Comparison of ENCODE assay signal across 8 cellular contexts in genomic region chr4:41256740-41257256, GRCh38. TPM values are rescaled to one million over a fixed set of nuclear protein-coding genes. Genes with fewer than 3 reads are reported as not detected.
DNase-seq lines count a peak whose midpoint lies in the region; ATAC-seq and TF ChIP-seq lines count a peak whose summit lies in the region.

UCHL1 (plus strand) TSS chr4:41256928; CDS start chr4:41256977, 49 bp downstream.

- peak within 1 kb of the TSS; percentile 25 to 60 for H3K4me3 ChIP-seq in gastroesophageal sphincter

- H3K36me3 ChIP-seq in gastroesophageal sphincter: no peaks in the 10 kb centered on the region

- no peak for TF ChIP-seq POLR2A in gastroesophageal sphincter (IDR thresholded peaks at IDR 0.05)

- 0% methylated on average over 5 of the region's 55 CpGs; no CpG with 5 or more reads in 1 of the 2 donors for WGBS in gastroesophageal sphincter (ENCODE audit: low coverage in 1 of 2), 2 donors

- POLR2A ChIA-PET in HEK293T (lab: Yijun Ruan, JAX): interaction anchor here (0.6 to 5.3 kb wide), 29 partner anchors 8 to 895 kb away, joined by 3 to 36 read pairs (median 5); partner anchors contain the start of gene APBB2

- CTCF ChIA-PET in HEK293T (lab: Yijun Ruan, JAX): interaction anchor here (0.9 kb wide), 1 partner anchor 24 kb away, joined by 3 read pairs; no protein-coding TSS in a partner anchor

- peaks cover 5% of the 10 kb centered on the region for H3K4me1 Mint-ChIP-seq in activated T-helper 1 cell treated with anti-CD3 and anti-CD28 coated beads, Interleukin-12 subunit alpha, Interleukin-12 subunit beta, Interleukin-2, Interleukin-4 antibody, amounts not matched to agents 30 ng/mL and 10 ng/mL and 1 ng/mL, durations not matched to agents 14 hours and 24 hours and 36 hours (ENCODE audit: low read depth)
- H3K4me1 Mint-ChIP-seq in nephron: peaks cover 20% of the 10 kb centered on the region

- H3K27me3 Mint-ChIP-seq in activated T-helper 1 cell treated with anti-CD3 and anti-CD28 coated beads, Interleukin-12 subunit alpha, Interleukin-12 subunit beta, Interleukin-2, Interleukin-4 antibody, amounts not matched to agents 30 ng/mL and 10 ng/mL and 1 ng/mL, durations not matched to agents 14 hours and 24 hours and 36 hours (ENCODE audit: insufficient read depth): peaks cover 42% of the 10 kb centered on the region
- H3K27me3 Mint-ChIP-seq in nephron (ENCODE audit: low read depth): peaks cover 23% of the 10 kb centered on the region

- peak within 1 kb of the TSS; percentile 77 for H3K4me3 Mint-ChIP-seq in activated T-helper 1 cell treated with anti-CD3 and anti-CD28 coated beads, Interleukin-12 subunit alpha, Interleukin-12 subunit beta, Interleukin-2, Interleukin-4 antibody, amounts not matched to agents 30 ng/mL and 10 ng/mL and 1 ng/mL, durations not matched to agents 14 hours and 24 hours and 36 hours
- H3K4me3 Mint-ChIP-seq in nephron: peak within 1 kb of the TSS; percentile 93 to 96 (median 95)

- ATAC-seq in gastroesophageal sphincter: peak; percentile 31

- H3K27ac Mint-ChIP-seq in activated T-helper 1 cell treated with anti-CD3 and anti-CD28 coated beads, Interleukin-12 subunit alpha, Interleukin-12 subunit beta, Interleukin-2, Interleukin-4 antibody, amounts not matched to agents 30 ng/mL and 10 ng/mL and 1 ng/mL, durations not matched to agents 14 hours and 24 hours and 36 hours: no peak within 1 kb of the TSS
- peak within 1 kb of the TSS; percentile 0 to 83 (median 69) for H3K27ac Mint-ChIP-seq in nephron

- H3K9me3 ChIP-seq in gastroesophageal sphincter: no peaks in the 10 kb centered on the region

- peak; percentile 86 for DNase-seq in GM03348 (ENCODE audit: low spot score)
- DNase-seq in HEK293T (ENCODE audit: extremely low spot score): peak; percentile 79
- DNase-seq in NCI-H2029 treated with DMSO at 0.1 percent for 48 hours (lab: John Stamatoyannopoulos, UW): peak; percentile 27
- no peak for DNase-seq in activated T-helper 1 cell treated with anti-CD3 and anti-CD28 coated beads, Interleukin-12 subunit alpha, Interleukin-12 subunit beta, Interleukin-2, Interleukin-4 antibody, amounts not matched to agents 30 ng/mL and 10 ng/mL and 1 ng/mL, durations not matched to agents 14 hours and 24 hours and 36 hours (ENCODE audit: low spot score)
- DNase-seq in HT-29 (ENCODE audit: low spot score): no peak
- DNase-seq in pons (ENCODE audit: low spot score): no peak

- peaks cover 0 to 19% (median 10%) of the 10 kb centered on the region in 3 donors for H3K4me1 ChIP-seq in gastroesophageal sphincter

- H3K36me3 Mint-ChIP-seq in activated T-helper 1 cell treated with anti-CD3 and anti-CD28 coated beads, Interleukin-12 subunit alpha, Interleukin-12 subunit beta, Interleukin-2, Interleukin-4 antibody, amounts not matched to agents 30 ng/mL and 10 ng/mL and 1 ng/mL, durations not matched to agents 14 hours and 24 hours and 36 hours (ENCODE audit: low read depth): no peaks in the 10 kb centered on the region
- H3K36me3 Mint-ChIP-seq in nephron (ENCODE audit: low read depth): peaks cover 14% of the 10 kb centered on the region

- intact Hi-C loops in activated T-helper 1 cell treated with anti-CD3 and anti-CD28 coated beads, Interleukin-12 subunit alpha, Interleukin-12 subunit beta, Interleukin-2, Interleukin-4 antibody, amounts not matched to agents 30 ng/mL and 10 ng/mL and 1 ng/mL, durations not matched to agents 14 hours and 24 hours and 36 hours (cut with micrococcal nuclease): loop anchor here (2.0 kb wide), 1 partner anchor 42 kb away; the partner anchor contains the start of gene APBB2

- TF ChIP-seq EP300 in gastroesophageal sphincter (IDR thresholded peaks at IDR 0.05): no peak

- peaks cover 32% of the 10 kb centered on the region for H3K27me3 ChIP-seq in gastroesophageal sphincter

- peak within 1 kb of the TSS in 1 of 4 donors; percentile 5 for H3K27ac ChIP-seq in gastroesophageal sphincter

- H3K9me3 Mint-ChIP-seq in activated T-helper 1 cell treated with anti-CD3 and anti-CD28 coated beads, Interleukin-12 subunit alpha, Interleukin-12 subunit beta, Interleukin-2, Interleukin-4 antibody, amounts not matched to agents 30 ng/mL and 10 ng/mL and 1 ng/mL, durations not matched to agents 14 hours and 24 hours and 36 hours: no peaks in the 10 kb centered on the region
- H3K9me3 Mint-ChIP-seq in nephron: no peaks in the 10 kb centered on the region

- TF ChIP-seq CTCF in gastroesophageal sphincter (IDR thresholded peaks at IDR 0.05) (no peak), nephron (IDR thresholded peaks at IDR 0.05; ENCODE audit: unreplicated experiment in 3 of 3) (no peak)

TF ChIP-seq in HEK293T, 16 proteins besides CTCF, POLR2A, EP300 and RAD21:
- TF ChIP-seq ARNT (IDR thresholded peaks at IDR 0.05): no peak
- TF ChIP-seq FOXM1 (IDR thresholded peaks at IDR 0.05; ENCODE audit: borderline replicate concordance): 0 out of 2 replicates have a peak, but pooled peaks have one; percentile 64
- TF ChIP-seq SUZ12 (IDR thresholded peaks at IDR 0.05): no peak
- TF ChIP-seq BHLHE40 (IDR thresholded peaks at IDR 0.05; ENCODE audit: borderline replicate concordance): peak; percentile 71; the same call in 1 of the 2 replicates
- no peak for TF ChIP-seq TARDBP (IDR thresholded peaks at IDR 0.05)
- TF ChIP-seq SP1 (IDR thresholded peaks at IDR 0.05): no peak
- peak; percentile 36; the same call in 1 of the 2 replicates for TF ChIP-seq ELF4 (IDR thresholded peaks at IDR 0.05)
- peak; percentile 24; the same call in 1 of the 2 replicates for TF ChIP-seq CTBP1 (IDR thresholded peaks at IDR 0.05; ENCODE audit: borderline replicate concordance)
TF ChIP-seq in HEK293T: peak in this region for 4.

RNA-seq across cellular contexts. Expression of gene UCHL1, which starts in this region (rescaled TPM):
- 0.23 and 0.44 TPM in 2 replicates for total RNA-seq in activated T-helper 1 cell treated with anti-CD3 and anti-CD28 coated beads, Interleukin-12 subunit alpha, Interleukin-12 subunit beta, Interleukin-2, Interleukin-4 antibody, amounts not matched to agents 30 ng/mL and 10 ng/mL and 1 ng/mL, durations not matched to agents 14 hours and 24 hours and 36 hours
- 10 to 100 TPM in 3 of 4 donors, 1 to 10 TPM in 1; 9.8 to 43.0 (median 39.6) TPM for total RNA-seq in gastroesophageal sphincter
- total RNA-seq in HT-29 (2014; rRNA removed; shearing (Covaris generic)): not detected in 2 replicates

Comparison
In these comparisons a context has a peak if more than half of its experiments do, and no peak if none do; other contexts are left out.
1. DNase-seq: peak in GM03348 (single experiment), HEK293T (single experiment) and NCI-H2029 treated with DMSO at 0.1 percent for 48 hours (single experiment); none in activated T-helper 1 cell treated with anti-CD3 and anti-CD28 coated beads, Interleukin-12 subunit alpha, Interleukin-12 subunit beta, Interleukin-2, Interleukin-4 antibody, amounts not matched to agents 30 ng/mL and 10 ng/mL and 1 ng/mL, durations not matched to agents 14 hours and 24 hours and 36 hours (single experiment), HT-29 (single experiment) and pons (single experiment).